Comparison of ENCODE assay signal across 10 cellular contexts in the genomic region with DNA sequence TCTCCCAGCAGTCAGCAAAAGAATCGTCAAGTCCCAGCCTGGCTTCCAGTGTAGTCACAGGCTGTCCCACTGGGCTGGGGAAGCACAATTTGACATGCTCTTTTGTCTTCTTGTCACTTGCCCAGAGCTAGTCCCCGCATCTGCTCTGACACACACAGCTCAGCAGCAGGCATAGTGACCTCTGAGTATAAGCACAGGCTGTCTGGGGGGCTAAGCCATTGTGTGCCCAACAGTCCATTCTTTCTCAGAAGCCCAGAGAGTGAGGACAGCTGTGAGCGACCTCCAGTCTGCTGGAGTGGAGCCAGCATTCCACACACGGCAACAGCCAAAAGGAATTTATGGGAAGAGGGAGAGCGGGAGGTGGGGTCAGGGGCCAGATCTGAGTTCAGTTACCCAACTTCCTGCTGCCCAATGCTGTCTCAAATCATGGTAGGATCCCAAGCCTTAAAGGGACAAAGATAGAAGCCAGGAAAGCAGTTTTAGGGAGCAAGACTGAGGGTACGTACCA. TPM values are rescaled to one million over a fixed set of nuclear protein-coding genes. Genes with fewer than 3 reads are reported as not detected.
DNase-seq lines count a peak whose midpoint lies in the region; ATAC-seq and TF ChIP-seq lines count a peak whose summit lies in the region.
"Had no signal": no experiment of that assay in that cellular context is flagged by ENCODE, and none has a peak within 500 bp of the region (broad histone marks: within the 10 kb centered on the region; RNA-seq: fewer than 3 reads in every experiment).

No MANE protein-coding gene starts in this region.

- no peak overlapping the region for H3K27ac Mint-ChIP-seq in natural killer cell

- peaks cover 0 to 3% (median 0%) of the 10 kb centered on the region in 4 donors for H3K4me1 ChIP-seq in liver (ENCODE audit: control insufficient read depth in 4 of 4, insufficient read depth in 4 of 4, low read length in 3 of 4)

- H3K4me3 ChIP-seq in liver (ENCODE audit: low read depth in 1 of 3, low read length in 3 of 3) (no peak overlapping the region), lower leg skin (ENCODE audit: low read depth, poor library complexity, severe bottlenecking) (no peak overlapping the region)

- H3K36me3 ChIP-seq in liver (ENCODE audit: control insufficient read depth in 4 of 4, insufficient read depth in 3 of 4, low read depth in 1 of 4, low read length in 3 of 4) = no peaks in the 10 kb centered on the region

- H3K9me3 ChIP-seq in liver (ENCODE audit: control insufficient read depth in 4 of 4, low read length in 3 of 4) = no peaks in the 10 kb centered on the region

- no peak for TF ChIP-seq POLR2A in lower leg skin (IDR thresholded peaks at IDR 0.05)

- DNase-seq in Right ventricle myocardium superior (peak; percentile 53), cardiac septum (ENCODE audit: low spot score) (no peak), dermis microvascular lymphatic vessel endothelial cell (ENCODE audit: low read depth in 2 of 2) (peak; percentile 70 to 89), lower leg skin (ENCODE audit: low spot score in 2 of 2) (no peak), NAMALWA (ENCODE audit: low spot score) (no peak), natural killer cell (no peak)
- no peak for DNase-seq in activated naive CD4-positive, alpha-beta T cell (lab: John Stamatoyannopoulos, UW)
- DNase-seq: activated CD4-positive, alpha-beta T cell treated with anti-CD3 and anti-CD28 coated beads for 48 hours; NCI-H2081 treated with DMSO at 0.1 percent for 48 hours had no signal

- no peaks in the 10 kb centered on the region for H3K27me3 Mint-ChIP-seq in natural killer cell (ENCODE audit: low read depth in 2 of 2)

- no peaks in the 10 kb centered on the region for H3K4me1 Mint-ChIP-seq in natural killer cell

- no peak overlapping the region for H3K4me3 Mint-ChIP-seq in natural killer cell

- no peaks in the 10 kb centered on the region for H3K9me3 Mint-ChIP-seq in natural killer cell

- H3K27me3 ChIP-seq in liver (ENCODE audit: control insufficient read depth in 4 of 4, insufficient read depth in 4 of 4, low read length in 3 of 4) = no peaks in the 10 kb centered on the region

- WGBS in liver = 41% methylated on average over 6 of the region's 6 CpGs
- 45 to 55% methylated on average over 6 of the region's 6 CpGs for whole genome bisulfite sequencing in lower leg skin, 2 donors

- ATAC-seq in Right ventricle myocardium superior (ENCODE audit: poor library complexity) = peak; percentile 51
- ATAC-seq in natural killer cell = no peak

- peak in 1 of 2 donors; percentile 28 for TF ChIP-seq RAD21 in liver (IDR thresholded peaks at IDR 0.05)

- intact Hi-C loops in Right ventricle myocardium superior (cut with DNase I) = no loop called here
- intact Hi-C loops in cardiac septum (cut with DNase I) = no loop called here
- intact Hi-C loops in lower leg skin (cut with DNase I; ENCODE audit: low total_unique reads) = no loop called here
- intact Hi-C loops in natural killer cell (cut with micrococcal nuclease) = no loop called here

- no peak overlapping the region for H3K27ac ChIP-seq in liver (ENCODE audit: low read depth in 1 of 2, low read length in 2 of 2)

- no peaks in the 10 kb centered on the region for H3K36me3 Mint-ChIP-seq in natural killer cell

- H3K9ac ChIP-seq in liver (ENCODE audit: low read depth in 1 of 2, low read length in 2 of 2) = no peak overlapping the region

- no peak for TF ChIP-seq CTCF in liver (IDR thresholded peaks at IDR 0.05; ENCODE audit: low read depth, low read length, missing input control)
- TF ChIP-seq CTCF in lower leg skin (IDR thresholded peaks at IDR 0.05) = no peak
- no peak for TF ChIP-seq CTCF in natural killer cell (IDR thresholded peaks at IDR 0.05)

TF ChIP-seq in liver, 16 proteins besides CTCF, POLR2A, EP300 and RAD21:
- TF ChIP-seq, protein P1, sequence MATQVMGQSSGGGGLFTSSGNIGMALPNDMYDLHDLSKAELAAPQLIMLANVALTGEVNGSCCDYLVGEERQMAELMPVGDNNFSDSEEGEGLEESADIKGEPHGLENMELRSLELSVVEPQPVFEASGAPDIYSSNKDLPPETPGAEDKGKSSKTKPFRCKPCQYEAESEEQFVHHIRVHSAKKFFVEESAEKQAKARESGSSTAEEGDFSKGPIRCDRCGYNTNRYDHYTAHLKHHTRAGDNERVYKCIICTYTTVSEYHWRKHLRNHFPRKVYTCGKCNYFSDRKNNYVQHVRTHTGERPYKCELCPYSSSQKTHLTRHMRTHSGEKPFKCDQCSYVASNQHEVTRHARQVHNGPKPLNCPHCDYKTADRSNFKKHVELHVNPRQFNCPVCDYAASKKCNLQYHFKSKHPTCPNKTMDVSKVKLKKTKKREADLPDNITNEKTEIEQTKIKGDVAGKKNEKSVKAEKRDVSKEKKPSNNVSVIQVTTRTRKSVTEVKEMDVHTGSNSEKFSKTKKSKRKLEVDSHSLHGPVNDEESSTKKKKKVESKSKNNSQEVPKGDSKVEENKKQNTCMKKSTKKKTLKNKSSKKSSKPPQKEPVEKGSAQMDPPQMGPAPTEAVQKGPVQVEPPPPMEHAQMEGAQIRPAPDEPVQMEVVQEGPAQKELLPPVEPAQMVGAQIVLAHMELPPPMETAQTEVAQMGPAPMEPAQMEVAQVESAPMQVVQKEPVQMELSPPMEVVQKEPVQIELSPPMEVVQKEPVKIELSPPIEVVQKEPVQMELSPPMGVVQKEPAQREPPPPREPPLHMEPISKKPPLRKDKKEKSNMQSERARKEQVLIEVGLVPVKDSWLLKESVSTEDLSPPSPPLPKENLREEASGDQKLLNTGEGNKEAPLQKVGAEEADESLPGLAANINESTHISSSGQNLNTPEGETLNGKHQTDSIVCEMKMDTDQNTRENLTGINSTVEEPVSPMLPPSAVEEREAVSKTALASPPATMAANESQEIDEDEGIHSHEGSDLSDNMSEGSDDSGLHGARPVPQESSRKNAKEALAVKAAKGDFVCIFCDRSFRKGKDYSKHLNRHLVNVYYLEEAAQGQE (IDR thresholded peaks at IDR 0.05) = no peak
- TF ChIP-seq NR2F2 (IDR thresholded peaks at IDR 0.05) (peak; percentile 80), TAF1 (conservative IDR thresholded peaks at IDR 0.05) (no peak), HNF4A (conservative IDR thresholded peaks at IDR 0.05) (peak in 1 of 2 donors; percentile 22)
- TF ChIP-seq, protein P2, sequence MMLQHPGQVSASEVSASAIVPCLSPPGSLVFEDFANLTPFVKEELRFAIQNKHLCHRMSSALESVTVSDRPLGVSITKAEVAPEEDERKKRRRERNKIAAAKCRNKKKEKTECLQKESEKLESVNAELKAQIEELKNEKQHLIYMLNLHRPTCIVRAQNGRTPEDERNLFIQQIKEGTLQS (IDR thresholded peaks at IDR 0.05) = no peak

RNA-seq across cellular contexts. Expression of gene PPP1CB, which starts 59.8 kb away (rescaled TPM):
- total RNA-seq in Right ventricle myocardium superior = 429 TPM
- 491 TPM for total RNA-seq in cardiac septum
- total RNA-seq in dermis microvascular lymphatic vessel endothelial cell = 102 and 108 TPM in 2 replicates
- total RNA-seq in liver = 10 to 100 TPM; 65.3 to 75.4 TPM
- 10 to 100 TPM; 26.2 to 33.3 TPM for polyA plus RNA-seq in liver
- 100 to 1,000 TPM in 3 of 4 donors, 10 to 100 TPM in 1; 99.9 to 151 (median 119) TPM for total RNA-seq in lower leg skin
- total RNA-seq in natural killer cell = 100 to 1,000 TPM; 157 to 200 (median 181) TPM

Comparison
In these comparisons a context has a peak if more than half of its experiments do, and no peak if none do; other contexts are left out.
1. DNase-seq: peak in Right ventricle myocardium superior (single experiment) and dermis microvascular lymphatic vessel endothelial cell (2 of 2); none in cardiac septum (single experiment), lower leg skin (0 of 2), activated naive CD4-positive, alpha-beta T cell (0 of 4), NAMALWA (single experiment) and natural killer cell (single experiment).